ENCODE assay signal across 9 cellular contexts in genomic region chr1:50929376-50929958, GRCh38. TPM values are rescaled to one million over a fixed set of nuclear protein-coding genes. Genes with fewer than 3 reads are reported as not detected.
DNase-seq lines count a peak whose midpoint lies in the region; ATAC-seq, FAIRE-seq and TF ChIP-seq lines count a peak whose summit lies in the region.
"Had no signal": no experiment of that assay in that cellular context is flagged by ENCODE, and none has a peak within 500 bp of the region (broad histone marks: within the 10 kb centered on the region; RNA-seq: fewer than 3 reads in every experiment).

No MANE protein-coding gene starts in this region.

- H3K4me2 ChIP-seq in Loucy (ENCODE audit: low read depth, low read length, poor library complexity, severe bottlenecking) (no peak overlapping the region), keratinocyte (ENCODE audit: control insufficient read depth, extremely low read depth, insufficient read depth, low read depth, low read length) (no peak overlapping the region)

- dilution Hi-C loops in keratinocyte (cut with MboI; ENCODE audit: extremely low pct_ligation_motif_present, low sequenced_read_pairs) = no loop called here

- no peaks in the 10 kb centered on the region for H3K27me3 Mint-ChIP-seq in activated CD4-positive, alpha-beta memory T cell treated with anti-CD3 and anti-CD28 coated beads for 36 hours

- intact Hi-C loops in vagina (cut with DNase I) = loop anchor here (10.0 kb wide), 1 partner anchor 265 kb away; no protein-coding TSS in a partner anchor
- intact Hi-C loops in activated CD4-positive, alpha-beta memory T cell treated with anti-CD3 and anti-CD28 coated beads for 36 hours (cut with micrococcal nuclease) = loop anchor here (1.0 kb wide), 1 partner anchor 260 kb away; no protein-coding TSS in a partner anchor

- TF ChIP-seq POLR2A in vagina (IDR thresholded peaks at IDR 0.05) = no peak

- H3K4me1 Mint-ChIP-seq in activated CD4-positive, alpha-beta memory T cell treated with anti-CD3 and anti-CD28 coated beads for 36 hours (ENCODE audit: low read depth) = peaks cover 26% of the 10 kb centered on the region

- H3K27me3 ChIP-seq in Loucy (ENCODE audit: insufficient read depth, low read length, poor library complexity, severe bottlenecking) = no peaks in the 10 kb centered on the region
- H3K27me3 ChIP-seq in keratinocyte (ENCODE audit: control insufficient read depth, extremely low read depth, insufficient read depth, low read length) = no peaks in the 10 kb centered on the region
- no peaks in the 10 kb centered on the region for H3K27me3 ChIP-seq in vagina

- DNase-seq in EH (ENCODE audit: low read depth) (peak; percentile 55), keratinocyte (ENCODE audit: low read depth, low spot score) (peak; percentile 4), vagina (ENCODE audit: extremely low spot score in 2 of 2) (no peak)
- no peak for DNase-seq in activated CD4-positive, alpha-beta memory T cell treated with anti-CD3 and anti-CD28 coated beads for 36 hours

- H3K9ac ChIP-seq in Loucy (ENCODE audit: low read depth, low read length, poor library complexity, severe bottlenecking) = no peak overlapping the region
- H3K9ac ChIP-seq in keratinocyte (ENCODE audit: control insufficient read depth, extremely low read depth, insufficient read depth, low read length) = no peak overlapping the region

- no peak for FAIRE-seq in keratinocyte (lab: Jason Lieb, UNC)

- H3K4me3 Mint-ChIP-seq in activated CD4-positive, alpha-beta memory T cell treated with anti-CD3 and anti-CD28 coated beads for 36 hours = no peak overlapping the region

- H3K9me3 Mint-ChIP-seq in activated CD4-positive, alpha-beta memory T cell treated with anti-CD3 and anti-CD28 coated beads for 36 hours = peaks cover under 1% of the 10 kb centered on the region

- H3K4me1 ChIP-seq in Loucy (ENCODE audit: insufficient read depth, low read length, poor library complexity, severe bottlenecking) (peaks cover 3% of the 10 kb centered on the region), keratinocyte (ENCODE audit: control insufficient read depth, extremely low read depth, insufficient read depth, low read length) (no peaks in the 10 kb centered on the region), vagina (peaks cover 8% of the 10 kb centered on the region)

- ATAC-seq in HG02610 (IDR thresholded peaks at IDR 0.05; ENCODE audit: unreplicated experiment) = no peak
- no peak for ATAC-seq in HG02852 (IDR thresholded peaks at IDR 0.05; ENCODE audit: unreplicated experiment)

- peaks cover 3% of the 10 kb centered on the region for H3K36me3 Mint-ChIP-seq in activated CD4-positive, alpha-beta memory T cell treated with anti-CD3 and anti-CD28 coated beads for 36 hours

- no peak overlapping the region for H3K27ac ChIP-seq in keratinocyte (ENCODE audit: control insufficient read depth, insufficient read depth, low read length)
- H3K27ac ChIP-seq in vagina = no peak overlapping the region
- H3K27ac ChIP-seq: skin epidermis had no signal

- H3F3A ChIP-seq in Loucy (ENCODE audit: low read depth) = no peaks in the 10 kb centered on the region

- CTCF ChIA-PET in activated CD4-positive, alpha-beta memory T cell treated with anti-CD3 and anti-CD28 coated beads for 36 hours (lab: Charles Lee) = interaction anchor here (0.5 to 5.0 kb wide), 28 partner anchors 9 to 368 kb away, joined by 3 to 62 read pairs (median 3); partner anchors contain the start of genes CDKN2C and FAF1

- no peaks in the 10 kb centered on the region for H3K9me3 ChIP-seq in Loucy (ENCODE audit: insufficient read depth, low read depth, low read length)
- H3K9me3 ChIP-seq in keratinocyte (ENCODE audit: control insufficient read depth, low read depth, low read length) = no peaks in the 10 kb centered on the region
- H3K9me3 ChIP-seq in vagina = no peaks in the 10 kb centered on the region

- no peak overlapping the region for H3K27ac Mint-ChIP-seq in activated CD4-positive, alpha-beta memory T cell treated with anti-CD3 and anti-CD28 coated beads for 36 hours

- peak; percentile 77 for TF ChIP-seq CTCF in Loucy (conservative IDR thresholded peaks at IDR 0.05; ENCODE audit: low read length)
- peak; percentile 32; the same call in 1 of the 2 replicates for TF ChIP-seq CTCF in WI38 (IDR thresholded peaks at IDR 0.05; ENCODE audit: low read depth, low read length)
- TF ChIP-seq CTCF in keratinocyte (optimal IDR thresholded peaks at IDR 0.05 in 1 of 3, IDR thresholded peaks at IDR 0.05 in 1 of 3, conservative IDR thresholded peaks at IDR 0.05 in 1 of 3; ENCODE audit: extremely low read depth in 1 of 3, insufficient read depth in 2 of 3, low read length in 3 of 3) = peak in 2 of 3 experiments; percentile 10 to 35
- peak; percentile 29 to 43 (median 39) for TF ChIP-seq CTCF in vagina (IDR thresholded peaks at IDR 0.05)

- POLR2A ChIA-PET in activated CD4-positive, alpha-beta memory T cell treated with anti-CD3 and anti-CD28 coated beads for 36 hours (lab: Charles Lee) = no interaction called here

- no peaks in the 10 kb centered on the region for H3K9me2 ChIP-seq in Loucy (replicated peaks; ENCODE audit: low read depth, low read length)

- H3K4me3 ChIP-seq in Loucy (ENCODE audit: low read length, poor library complexity, severe bottlenecking) = no peak overlapping the region
- H3K4me3 ChIP-seq in WI38 (ENCODE audit: low read depth, low read length) = no peak overlapping the region
- H3K4me3 ChIP-seq in keratinocyte (ENCODE audit: control insufficient read depth in 2 of 3, extremely low read depth in 1 of 3, insufficient read depth in 2 of 3, low read depth in 1 of 3, low read length in 3 of 3) = no peak overlapping the region
- H3K4me3 ChIP-seq in vagina = no peak overlapping the region
- H3K4me3 ChIP-seq: skin epidermis had no signal

- H3K9me1 ChIP-seq in keratinocyte (ENCODE audit: control insufficient read depth, extremely low read depth, insufficient read depth, low read length) = no peaks in the 10 kb centered on the region

- H3K36me3 ChIP-seq in Loucy (ENCODE audit: insufficient read depth, low read length) (no peaks in the 10 kb centered on the region; the same call in 1 of the 2 replicates), keratinocyte (ENCODE audit: control insufficient read depth in 2 of 2, extremely low read depth in 1 of 2, insufficient read depth in 2 of 2, low read length in 2 of 2) (no peaks in the 10 kb centered on the region), vagina (no peaks in the 10 kb centered on the region)

- H2AFZ ChIP-seq in Loucy (ENCODE audit: low read length) (no peak overlapping the region), keratinocyte (ENCODE audit: control insufficient read depth, low read length) (no peak overlapping the region)

- H4K20me1 ChIP-seq in Loucy (ENCODE audit: insufficient read depth, low read length, poor library complexity, severe bottlenecking) (peaks cover 28% of the 10 kb centered on the region), keratinocyte (ENCODE audit: control insufficient read depth, extremely low read depth, insufficient read depth, low read length) (no peaks in the 10 kb centered on the region)

- peaks cover 97% of the 10 kb centered on the region for H3K79me2 ChIP-seq in Loucy (ENCODE audit: insufficient read depth, low read length)
- H3K79me2 ChIP-seq in keratinocyte (ENCODE audit: control insufficient read depth, insufficient read depth, low read length) = peaks cover 48% of the 10 kb centered on the region

RNA-seq across cellular contexts. Expression of gene FAF1, which starts 30.6 kb away (rescaled TPM):
- 18.6 to 33.1 TPM (median 21.1 TPM) in 3 replicates for polyA plus RNA-seq in keratinocyte
- 45.0 TPM for polyA plus RNA-seq in keratinocyte (2011; ENCODE audit: low read depth)
- 23.1 and 33.9 TPM in 2 replicates for polyA plus RNA-seq in keratinocyte (2011; cell fraction: cytosol; rRNA removed)
- polyA plus RNA-seq in keratinocyte (2011; cell fraction: nucleus; rRNA removed) = 16.0 and 18.3 TPM in 2 replicates
- polyA plus RNA-seq in keratinocyte (2012; ENCODE audit: low replicate concordance) = 37.6 and 45.9 TPM in 2 replicates
- polyA minus RNA-seq in keratinocyte = 5.6 to 62.2 TPM (median 23.3 TPM) in 3 replicates
- 12.7 TPM for polyA minus RNA-seq in keratinocyte (2011; cell fraction: cytosol; rRNA and poly(A)+ RNA removed)
- polyA minus RNA-seq in keratinocyte (2011; cell fraction: nucleus; rRNA and poly(A)+ RNA removed) = 16.0 and 44.8 TPM in 2 replicates
- 40.0 TPM for total RNA-seq in vagina
- 10 to 100 TPM; 77.0 to 84.6 TPM for total RNA-seq in activated CD4-positive, alpha-beta memory T cell treated with anti-CD3 and anti-CD28 coated beads for 36 hours

RNA-seq across cellular contexts. Expression of gene CDKN2C, which starts 40.6 kb away (rescaled TPM):
- polyA plus RNA-seq in keratinocyte = 0.31 to 1.9 TPM (median 1.3 TPM) in 3 replicates
- 0.22 TPM for polyA plus RNA-seq in keratinocyte (2011; ENCODE audit: low read depth)
- 0.39 and 0.49 TPM in 2 replicates for polyA plus RNA-seq in keratinocyte (2011; cell fraction: cytosol; rRNA removed)
- polyA plus RNA-seq in keratinocyte (2011; cell fraction: nucleus; rRNA removed) = 0.24 and 0.32 TPM in 2 replicates
- 0.56 and 1.7 TPM in 2 replicates for polyA plus RNA-seq in keratinocyte (2012; ENCODE audit: low replicate concordance)
- polyA minus RNA-seq in keratinocyte = 0.49 to 1.2 TPM in 2 of 3 replicates, not detected in the other
- polyA minus RNA-seq in keratinocyte (2011; cell fraction: cytosol; rRNA and poly(A)+ RNA removed) = 2.1 TPM
- polyA minus RNA-seq in keratinocyte (2011; cell fraction: nucleus; rRNA and poly(A)+ RNA removed) = 0.31 and 0.32 TPM in 2 replicates
- total RNA-seq in vagina = 22.8 TPM
- total RNA-seq in activated CD4-positive, alpha-beta memory T cell treated with anti-CD3 and anti-CD28 coated beads for 36 hours = 10 to 100 TPM; 15.5 to 16.8 TPM

Comparison
In these comparisons a context has a peak if more than half of its experiments do, and no peak if none do; other contexts are left out.
1. DNase-seq: peak in EH (single experiment) and keratinocyte (single experiment); none in vagina (0 of 2) and activated CD4-positive, alpha-beta memory T cell treated with anti-CD3 and anti-CD28 coated beads for 36 hours (single experiment).
2. CTCF ChIP-seq: peak in every context shown above with its lines; median percentile 77 in Loucy; 39 in vagina; 32 in WI38; 22 in keratinocyte.